13 cellular contexts compared by ENCODE assay signal in the genomic region with DNA sequence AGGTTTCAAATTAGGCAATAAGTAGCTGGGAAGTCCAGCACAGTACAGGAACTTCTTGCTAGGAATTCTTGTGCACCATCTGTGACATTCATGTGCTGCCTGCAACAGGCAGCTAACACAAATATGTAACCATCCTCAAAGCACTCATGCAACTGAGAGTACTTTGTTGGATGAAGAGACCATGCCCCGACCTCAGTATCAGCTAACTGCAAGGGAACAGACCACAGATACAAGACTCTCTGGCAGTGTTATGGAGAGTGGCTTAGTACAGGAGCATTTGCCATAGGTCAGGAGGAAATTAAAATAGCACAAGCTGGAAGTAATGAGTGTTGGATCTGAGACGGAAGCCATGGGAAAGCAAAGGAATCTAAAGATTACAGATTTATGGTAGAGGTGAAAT.
A peak's percentile ranks its signal among the peaks of the same experiment; 100 is the strongest.
DNase-seq lines count a peak whose midpoint lies in the region; ATAC-seq and TF ChIP-seq lines count a peak whose summit lies in the region.
"Had no signal": no experiment of that assay in that cellular context is flagged by ENCODE, and none has a peak within 500 bp of the region (broad histone marks: within the 10 kb centered on the region; RNA-seq: fewer than 3 reads in every experiment).

No MANE protein-coding gene starts in this region.

- no peak overlapping the region for H3K27ac ChIP-seq in PC-9
- H3K27ac ChIP-seq: A549, C4-2B, HL-60 had no signal

- H3K9me3 ChIP-seq in PC-9 (ENCODE audit: insufficient read depth, low read depth) = no peaks in the 10 kb centered on the region
- H3K9me3 ChIP-seq: A549, BE2C had no signal

- H3K4me2 ChIP-seq in PC-9 = no peak overlapping the region
- H3K4me2 ChIP-seq: A549 had no signal

- intact Hi-C loops in PC-9 (cut with micrococcal nuclease; ENCODE audit: unreplicated experiment) = no loop called here

- POLR2A ChIA-PET in PC-9 (lab: Charles Lee; ENCODE audit: unreplicated experiment) = no interaction called here

- no peak for TF ChIP-seq CTCF in PC-9 (conservative IDR thresholded peaks at IDR 0.05)
- TF ChIP-seq CTCF in epithelial cell of proximal tubule (conservative IDR thresholded peaks at IDR 0.05; ENCODE audit: low read depth, low read length) = no peak

- no peaks in the 10 kb centered on the region for H3K27me3 ChIP-seq in PC-9 (ENCODE audit: insufficient read depth, low read depth)
- H3K27me3 ChIP-seq: BE2C had no signal

- no peaks in the 10 kb centered on the region for H3F3A ChIP-seq in PC-9 (ENCODE audit: insufficient read depth, low read depth)

- BruUV-seq in PC-9 (replicated peaks; lab: Mats Ljungman, UMichigan) = no TSS peak

- no peak for DNase-seq in PC-9
- DNase-seq in epithelial cell of proximal tubule (ENCODE audit: low read depth) = peak; percentile 15
- DNase-seq in kidney glomerular epithelial cell (lab: John Stamatoyannopoulos, UW) = peak; percentile 19
- DNase-seq in renal cortical epithelial cell (ENCODE audit: low read depth) = peak; percentile 42
- DNase-seq in occipital lobe (lab: John Stamatoyannopoulos, UW) = no peak
- DNase-seq: BE2C; CD4-positive, alpha-beta memory T cell; DMS79 had no signal

- 0 out of 2 replicates have a peak overlapping the region, but pooled peaks have one; percentile 58 for H2AFZ ChIP-seq in PC-9

- no peaks in the 10 kb centered on the region; the same call in 1 of the 2 replicates for H4K20me1 ChIP-seq in PC-9 (ENCODE audit: insufficient read depth)

- no peak for ATAC-seq in GM21737 (IDR thresholded peaks at IDR 0.05; ENCODE audit: unreplicated experiment)
- ATAC-seq: A549, HCT116 had no signal

- no peaks in the 10 kb centered on the region; the same call in 1 of the 2 replicates for H3K9me2 ChIP-seq in PC-9 (ENCODE audit: insufficient read depth)

- no peaks in the 10 kb centered on the region for H3K36me3 ChIP-seq in PC-9 (ENCODE audit: low read depth)
- H3K36me3 ChIP-seq: BE2C had no signal

- H3K4me1 ChIP-seq in PC-9 (replicated peaks; ENCODE audit: insufficient read depth) = no peaks in the 10 kb centered on the region
- H3K4me1 ChIP-seq: A549, BE2C had no signal

- H3K79me2 ChIP-seq in PC-9 (ENCODE audit: low read depth) = no peaks in the 10 kb centered on the region

- H3K4me3 ChIP-seq in PC-9 (no peak overlapping the region), epithelial cell of proximal tubule (ENCODE audit: low read depth, low read length) (no peak overlapping the region)
- H3K4me3 ChIP-seq: A549 had no signal

- CTCF ChIA-PET in PC-9 (lab: Charles Lee) = no interaction called here

Comparison
In these comparisons a context has a peak if more than half of its experiments do, and no peak if none do; other contexts are left out.
1. DNase-seq: peak in epithelial cell of proximal tubule (single experiment), kidney glomerular epithelial cell (single experiment) and renal cortical epithelial cell (single experiment); none in PC-9 (0 of 2) and occipital lobe (single experiment).